In genomic region chr1:196034080-196034706, GRCh38 we compare ENCODE assay signal across 17 cellular contexts.
DNase-seq lines count a peak whose midpoint lies in the region; TF ChIP-seq lines count a peak whose summit lies in the region.
"Had no signal": no experiment of that assay in that cellular context is flagged by ENCODE, and none has a peak within 500 bp of the region (broad histone marks: within the 10 kb centered on the region; RNA-seq: fewer than 3 reads in every experiment).

No MANE protein-coding gene starts in this region.

- no peaks in the 10 kb centered on the region for H3K36me3 Mint-ChIP-seq in endodermal cell (ENCODE audit: low read depth)
- no peaks in the 10 kb centered on the region for H3K36me3 Mint-ChIP-seq in activated CD4-positive, alpha-beta memory T cell treated with anti-CD3 and anti-CD28 coated beads, Interleukin-2, amount 10 ng/mL, durations not matched to agents 7 days and 5 days (ENCODE audit: low read depth)

- TF ChIP-seq CTCF in mammary epithelial cell (conservative IDR thresholded peaks at IDR 0.05 in 1 of 2, IDR thresholded peaks at IDR 0.05 in 1 of 2; ENCODE audit: extremely low read depth in 1 of 2, insufficient read depth in 1 of 2, low read depth in 1 of 2, low read length in 2 of 2) (no peak), breast epithelium (IDR thresholded peaks at IDR 0.05) (no peak), endodermal cell (conservative IDR thresholded peaks at IDR 0.05) (no peak), smooth muscle cell (IDR thresholded peaks at IDR 0.05; ENCODE audit: borderline replicate concordance, insufficient read depth, poor library complexity, severe bottlenecking) (no peak)

- in situ Hi-C loops in mammary epithelial cell (cut with MboI; ENCODE audit: low sequenced_read_pairs in 2 of 2), result no loop called here

- peak overlapping the region; percentile 2 for H2AFZ ChIP-seq in mammary epithelial cell (ENCODE audit: low read depth, low read length)
- peak overlapping the region; percentile 50 for H2AFZ ChIP-seq in smooth muscle cell (ENCODE audit: low read depth)

- no peaks in the 10 kb centered on the region for H3F3A ChIP-seq in smooth muscle cell (ENCODE audit: low read depth)

- H3K4me2 ChIP-seq in mammary epithelial cell (ENCODE audit: insufficient read depth, low read depth, low read length) (no peak overlapping the region), smooth muscle cell (no peak overlapping the region)

- H3K9ac ChIP-seq in mammary epithelial cell (ENCODE audit: insufficient read depth, low read length) (no peak overlapping the region), endodermal cell (ENCODE audit: extremely low read depth, low read length, poor library complexity, severe bottlenecking) (no peak overlapping the region), smooth muscle cell (ENCODE audit: low read depth) (no peak overlapping the region)

- DNase-seq in mammary epithelial cell (no peak), breast epithelium (ENCODE audit: low spot score in 2 of 2) (no peak), NCI-H69 (lab: John Stamatoyannopoulos, UW) (peak; percentile 99), endodermal cell (peak; percentile 79), smooth muscle cell (lab: John Stamatoyannopoulos, UW; ENCODE audit: unreplicated experiment) (no peak), hypothalamus (lab: John Stamatoyannopoulos, UW) (no peak), KG1 (lab: John Stamatoyannopoulos, UW) (no peak)
- no peak for DNase-seq in activated CD4-positive, alpha-beta memory T cell treated with anti-CD3 and anti-CD28 coated beads, Interleukin-2, amount 10 ng/mL, durations not matched to agents 7 days and 5 days
- DNase-seq: activated CD4-positive, CD25-positive, alpha-beta regulatory T cell; activated CD8-positive, alpha-beta memory T cell treated with anti-CD3 and anti-CD28 coated beads, Interleukin-2, amount 50 U/mL, for 4 hours; activated naive CD4-positive, alpha-beta T cell treated with Interleukin-2 at 50 U/mL for 16 hours; body of pancreas; dorsolateral prefrontal cortex; foreskin keratinocyte; GF-D8; T-helper 1 cell; transverse colon had no signal

- no peak overlapping the region for H3K4me3 Mint-ChIP-seq in endodermal cell
- no peak overlapping the region for H3K4me3 Mint-ChIP-seq in activated CD4-positive, alpha-beta memory T cell treated with anti-CD3 and anti-CD28 coated beads, Interleukin-2, amount 10 ng/mL, durations not matched to agents 7 days and 5 days

- H3K79me2 ChIP-seq in mammary epithelial cell (ENCODE audit: insufficient read depth, low read length), result no peaks in the 10 kb centered on the region
- no peaks in the 10 kb centered on the region for H3K79me2 ChIP-seq in smooth muscle cell (ENCODE audit: low read depth)

- peaks cover 7% of the 10 kb centered on the region for H3K4me1 Mint-ChIP-seq in endodermal cell
- no peaks in the 10 kb centered on the region for H3K4me1 Mint-ChIP-seq in activated CD4-positive, alpha-beta memory T cell treated with anti-CD3 and anti-CD28 coated beads, Interleukin-2, amount 10 ng/mL, durations not matched to agents 7 days and 5 days

- H3K9me3 Mint-ChIP-seq in endodermal cell, result peaks cover 7% of the 10 kb centered on the region
- H3K9me3 Mint-ChIP-seq in activated CD4-positive, alpha-beta memory T cell treated with anti-CD3 and anti-CD28 coated beads, Interleukin-2, amount 10 ng/mL, durations not matched to agents 7 days and 5 days, result peaks cover 10% of the 10 kb centered on the region

- no peak overlapping the region for H3K4me3 ChIP-seq in mammary epithelial cell (replicated peaks in 1 of 3; ENCODE audit: insufficient read depth in 1 of 3, low read depth in 2 of 3, low read length in 3 of 3)
- no peak overlapping the region for H3K4me3 ChIP-seq in breast epithelium
- no peak overlapping the region for H3K4me3 ChIP-seq in endodermal cell (ENCODE audit: low read length)
- no peak overlapping the region for H3K4me3 ChIP-seq in smooth muscle cell
- H3K4me3 ChIP-seq: body of pancreas, dorsolateral prefrontal cortex, transverse colon had no signal

- intact Hi-C loops in mammary epithelial cell (cut with micrococcal nuclease) (no loop called here), breast epithelium (cut with DNase I; ENCODE audit: low total_unique reads) (no loop called here)

- H3K27me3 ChIP-seq in mammary epithelial cell (ENCODE audit: insufficient read depth, low read length), result no peaks in the 10 kb centered on the region
- H3K27me3 ChIP-seq in breast epithelium, result no peaks in the 10 kb centered on the region
- peaks cover 30% of the 10 kb centered on the region for H3K27me3 ChIP-seq in endodermal cell (ENCODE audit: control insufficient read depth, insufficient read depth, low read length, poor library complexity, severe bottlenecking)
- H3K27me3 ChIP-seq in smooth muscle cell (ENCODE audit: low read depth), result no peaks in the 10 kb centered on the region
- H3K27me3 ChIP-seq: body of pancreas, dorsolateral prefrontal cortex, foreskin keratinocyte, transverse colon had no signal

- H3K27me3 Mint-ChIP-seq in endodermal cell (ENCODE audit: insufficient read depth), result peaks cover 57% of the 10 kb centered on the region
- no peaks in the 10 kb centered on the region for H3K27me3 Mint-ChIP-seq in activated CD4-positive, alpha-beta memory T cell treated with anti-CD3 and anti-CD28 coated beads, Interleukin-2, amount 10 ng/mL, durations not matched to agents 7 days and 5 days

- H3K36me3 ChIP-seq in mammary epithelial cell (ENCODE audit: insufficient read depth, low read length) (no peaks in the 10 kb centered on the region), breast epithelium (no peaks in the 10 kb centered on the region), endodermal cell (ENCODE audit: control insufficient read depth, insufficient read depth, low read length) (no peaks in the 10 kb centered on the region), smooth muscle cell (ENCODE audit: low read depth) (no peaks in the 10 kb centered on the region)
- H3K36me3 ChIP-seq: transverse colon had no signal

- H4K20me1 ChIP-seq in mammary epithelial cell (ENCODE audit: insufficient read depth, low read length), result no peaks in the 10 kb centered on the region
- H4K20me1 ChIP-seq in smooth muscle cell (ENCODE audit: low read depth), result no peaks in the 10 kb centered on the region

- CTCF ChIA-PET in mammary epithelial cell (lab: Charles Lee; ENCODE audit: low non-redundant PET), result no interaction called here
- CTCF ChIA-PET in activated CD4-positive, alpha-beta memory T cell treated with anti-CD3 and anti-CD28 coated beads, Interleukin-2, amount 10 ng/mL, durations not matched to agents 7 days and 5 days (lab: Charles Lee), result no interaction called here

- H3K27ac ChIP-seq in mammary epithelial cell (ENCODE audit: insufficient read depth, low read depth, low read length) (no peak overlapping the region), breast epithelium (no peak overlapping the region), endodermal cell (ENCODE audit: low read depth, low read length) (no peak overlapping the region), smooth muscle cell (ENCODE audit: low read depth) (no peak overlapping the region)
- H3K27ac ChIP-seq: body of pancreas, dorsolateral prefrontal cortex, foreskin keratinocyte, transverse colon had no signal

- POLR2A ChIA-PET in activated CD4-positive, alpha-beta memory T cell treated with anti-CD3 and anti-CD28 coated beads, Interleukin-2, amount 10 ng/mL, durations not matched to agents 7 days and 5 days (lab: Charles Lee), result no interaction called here

- no peak for TF ChIP-seq POLR2A in breast epithelium (IDR thresholded peaks at IDR 0.05)

- 69% methylated on average over 6 of the region's 6 CpGs for WGBS in mammary epithelial cell (ENCODE audit: low coverage, missing lambda C conversion rate)
- 42 to 48% methylated on average over 4 to 6 of the region's 6 CpGs for WGBS in endodermal cell (ENCODE audit: insufficient coverage in 1 of 2, insufficient read length in 1 of 2), 2 experiments
- WGBS in smooth muscle cell (ENCODE audit: low lambda C conversion rate), result 54% methylated on average over 6 of the region's 6 CpGs

- no peaks in the 10 kb centered on the region for H3K9me3 ChIP-seq in mammary epithelial cell (replicated peaks; ENCODE audit: insufficient read depth, low read length)
- no peaks in the 10 kb centered on the region for H3K9me3 ChIP-seq in breast epithelium
- no peaks in the 10 kb centered on the region for H3K9me3 ChIP-seq in endodermal cell (ENCODE audit: control insufficient read depth, low read length)
- H3K9me3 ChIP-seq in smooth muscle cell (replicated peaks; ENCODE audit: low read depth), result no peaks in the 10 kb centered on the region
- H3K9me3 ChIP-seq: body of pancreas, transverse colon had no signal

- no peaks in the 10 kb centered on the region for H3K4me1 ChIP-seq in mammary epithelial cell (ENCODE audit: insufficient read depth, low read length)
- H3K4me1 ChIP-seq in breast epithelium, result no peaks in the 10 kb centered on the region
- no peaks in the 10 kb centered on the region for H3K4me1 ChIP-seq in endodermal cell (ENCODE audit: control insufficient read depth, insufficient read depth, low read length)
- peaks cover 16% of the 10 kb centered on the region for H3K4me1 ChIP-seq in smooth muscle cell (ENCODE audit: low read depth)
- H3K4me1 ChIP-seq: body of pancreas, foreskin keratinocyte, transverse colon had no signal

- dilution Hi-C loops in mammary epithelial cell (cut with HindIII; ENCODE audit: low sequenced_read_pairs), result no loop called here

- H3K27ac Mint-ChIP-seq in endodermal cell, result no peak overlapping the region
- H3K27ac Mint-ChIP-seq in activated CD4-positive, alpha-beta memory T cell treated with anti-CD3 and anti-CD28 coated beads, Interleukin-2, amount 10 ng/mL, durations not matched to agents 7 days and 5 days, result no peak overlapping the region

- BruUV-seq in mammary epithelial cell (replicated peaks; lab: Mats Ljungman, UMichigan), result no TSS peak

Comparison
In these comparisons a context has a peak if more than half of its experiments do, and no peak if none do; other contexts are left out.
1. DNase-seq: peak in NCI-H69 (single experiment) and endodermal cell (single experiment); none in mammary epithelial cell (single experiment), breast epithelium (0 of 2), smooth muscle cell (single experiment), hypothalamus (0 of 51), KG1 (single experiment) and activated CD4-positive, alpha-beta memory T cell treated with anti-CD3 and anti-CD28 coated beads, Interleukin-2, amount 10 ng/mL, durations not matched to agents 7 days and 5 days (single experiment).